ENCODE assay signal across 9 cellular contexts in genomic region chr1:172588296-172589291, GRCh38. TPM values are rescaled to one million over a fixed set of nuclear protein-coding genes. Genes with fewer than 3 reads are reported as not detected.
DNase-seq lines count a peak whose midpoint lies in the region; TF ChIP-seq lines count a peak whose summit lies in the region.
"Had no signal": no experiment of that assay in that cellular context is flagged by ENCODE, and none has a peak within 500 bp of the region (broad histone marks: within the 10 kb centered on the region; RNA-seq: fewer than 3 reads in every experiment).

No MANE protein-coding gene starts in this region.

- H3K9me3 ChIP-seq in right atrium auricular region (no peaks in the 10 kb centered on the region), left ventricle myocardium inferior (replicated peaks) (no peaks in the 10 kb centered on the region)

- H3K4me1 ChIP-seq in right atrium auricular region, result peaks cover 0 to 10% of the 10 kb centered on the region in 2 donors
- peaks cover 13% of the 10 kb centered on the region for H3K4me1 ChIP-seq in left ventricle myocardium inferior

- no peaks in the 10 kb centered on the region for H3K27me3 Mint-ChIP-seq in activated CD4-positive, alpha-beta T cell treated with anti-CD3 and anti-CD28 coated beads, Interleukin-2, amount 10 ng/mL, durations not matched to agents 24 days and 14 days

- no peak for DNase-seq in activated CD4-positive, alpha-beta T cell treated with anti-CD3 and anti-CD28 coated beads, Interleukin-2, amount 10 ng/mL, durations not matched to agents 24 days and 14 days
- no peak for DNase-seq in activated CD4-positive, alpha-beta T cell treated with anti-CD3 and anti-CD28 coated beads for 4 hours
- DNase-seq in RPMI7951 (ENCODE audit: low read depth), result peak; percentile 90
- DNase-seq in dermis microvascular lymphatic vessel endothelial cell (ENCODE audit: low read depth in 2 of 2), result peak; percentile 16 to 94
- DNase-seq in stimulated activated CD8-positive, alpha-beta memory T cell treated with anti-CD3 and anti-CD28 coated beads, Interleukin-4, amount 100 ng/mL, for 48 hours, result peak; percentile 39
- DNase-seq in right atrium auricular region (ENCODE audit: low spot score), result no peak
- no peak for DNase-seq in NCI-H2029 treated with DMSO at 0.1 percent for 48 hours (lab: John Stamatoyannopoulos, UW)
- DNase-seq in left ventricle myocardium inferior, result no peak

- H3K36me3 ChIP-seq in right atrium auricular region (peaks cover 25% of the 10 kb centered on the region), left ventricle myocardium inferior (peaks cover 44% of the 10 kb centered on the region)

- H3K27ac Mint-ChIP-seq in activated CD4-positive, alpha-beta T cell treated with anti-CD3 and anti-CD28 coated beads, Interleukin-2, amount 10 ng/mL, durations not matched to agents 24 days and 14 days, result peak overlapping the region; percentile 85

- H3K27ac ChIP-seq in right atrium auricular region (no peak overlapping the region), left ventricle myocardium inferior (replicated peaks) (no peak overlapping the region)

- peaks cover 57% of the 10 kb centered on the region for H3K36me3 Mint-ChIP-seq in activated CD4-positive, alpha-beta T cell treated with anti-CD3 and anti-CD28 coated beads, Interleukin-2, amount 10 ng/mL, durations not matched to agents 24 days and 14 days (ENCODE audit: low read depth)

- H3K9me3 Mint-ChIP-seq in activated CD4-positive, alpha-beta T cell treated with anti-CD3 and anti-CD28 coated beads, Interleukin-2, amount 10 ng/mL, durations not matched to agents 24 days and 14 days, result peaks cover 5% of the 10 kb centered on the region

- intact Hi-C loops in activated CD4-positive, alpha-beta T cell treated with anti-CD3 and anti-CD28 coated beads, Interleukin-2, amount 10 ng/mL, durations not matched to agents 24 days and 14 days (cut with micrococcal nuclease), result loop anchor here (1.0 to 5.0 kb wide), 6 partner anchors 41 to 249 kb away; partner anchors contain the start of gene SUCO
- intact Hi-C loops in left ventricle myocardium inferior (cut with micrococcal nuclease), result no loop called here

- TF ChIP-seq CTCF in right atrium auricular region (IDR thresholded peaks at IDR 0.05), result no peak
- TF ChIP-seq CTCF in left ventricle myocardium inferior (IDR thresholded peaks at IDR 0.05; ENCODE audit: borderline replicate concordance), result no peak

- no peak overlapping the region for H3K4me3 Mint-ChIP-seq in activated CD4-positive, alpha-beta T cell treated with anti-CD3 and anti-CD28 coated beads, Interleukin-2, amount 10 ng/mL, durations not matched to agents 24 days and 14 days

- H3K4me1 Mint-ChIP-seq in activated CD4-positive, alpha-beta T cell treated with anti-CD3 and anti-CD28 coated beads, Interleukin-2, amount 10 ng/mL, durations not matched to agents 24 days and 14 days, result peaks cover 12% of the 10 kb centered on the region

- H3K27me3 ChIP-seq in right atrium auricular region (no peaks in the 10 kb centered on the region), left ventricle myocardium inferior (ENCODE audit: low read depth) (no peaks in the 10 kb centered on the region)
- H3K27me3 ChIP-seq: BLaER1 treated with 17β-estradiol and CSF1 and Interleukin-3, amounts not matched to agents 10 nM and 100 nM had no signal

- H3K4me3 ChIP-seq in right atrium auricular region (no peak overlapping the region), left ventricle myocardium inferior (no peak overlapping the region)
- H3K4me3 ChIP-seq: BLaER1 treated with 17β-estradiol and CSF1 and Interleukin-3, amounts not matched to agents 10 nM and 100 nM had no signal

RNA-seq across cellular contexts. Expression of gene SUCO, which starts 55.6 kb away (rescaled TPM):
- 37.2 and 38.0 TPM in 2 replicates for total RNA-seq in activated CD4-positive, alpha-beta T cell treated with anti-CD3 and anti-CD28 coated beads, Interleukin-2, amount 10 ng/mL, durations not matched to agents 24 days and 14 days
- total RNA-seq in RPMI7951 (2014; rRNA removed; shearing (Covaris generic)), result 16.8 and 23.4 TPM in 2 replicates
- total RNA-seq in dermis microvascular lymphatic vessel endothelial cell (12.5 and 15.2 TPM in 2 replicates), right atrium auricular region (10 to 100 TPM; 19.1 to 29.1 TPM), left ventricle myocardium inferior (21.5 TPM)

Comparison
In these comparisons a context has a peak if more than half of its experiments do, and no peak if none do; other contexts are left out.
1. DNase-seq: peak in RPMI7951 (single experiment), dermis microvascular lymphatic vessel endothelial cell (2 of 2) and stimulated activated CD8-positive, alpha-beta memory T cell treated with anti-CD3 and anti-CD28 coated beads, Interleukin-4, amount 100 ng/mL, for 48 hours (single experiment); none in activated CD4-positive, alpha-beta T cell treated with anti-CD3 and anti-CD28 coated beads, Interleukin-2, amount 10 ng/mL, durations not matched to agents 24 days and 14 days (single experiment), activated CD4-positive, alpha-beta T cell treated with anti-CD3 and anti-CD28 coated beads for 4 hours (0 of 2), right atrium auricular region (single experiment), NCI-H2029 treated with DMSO at 0.1 percent for 48 hours (single experiment) and left ventricle myocardium inferior (single experiment).